1 cellular context compared by ENCODE assay signal in the genomic region with DNA sequence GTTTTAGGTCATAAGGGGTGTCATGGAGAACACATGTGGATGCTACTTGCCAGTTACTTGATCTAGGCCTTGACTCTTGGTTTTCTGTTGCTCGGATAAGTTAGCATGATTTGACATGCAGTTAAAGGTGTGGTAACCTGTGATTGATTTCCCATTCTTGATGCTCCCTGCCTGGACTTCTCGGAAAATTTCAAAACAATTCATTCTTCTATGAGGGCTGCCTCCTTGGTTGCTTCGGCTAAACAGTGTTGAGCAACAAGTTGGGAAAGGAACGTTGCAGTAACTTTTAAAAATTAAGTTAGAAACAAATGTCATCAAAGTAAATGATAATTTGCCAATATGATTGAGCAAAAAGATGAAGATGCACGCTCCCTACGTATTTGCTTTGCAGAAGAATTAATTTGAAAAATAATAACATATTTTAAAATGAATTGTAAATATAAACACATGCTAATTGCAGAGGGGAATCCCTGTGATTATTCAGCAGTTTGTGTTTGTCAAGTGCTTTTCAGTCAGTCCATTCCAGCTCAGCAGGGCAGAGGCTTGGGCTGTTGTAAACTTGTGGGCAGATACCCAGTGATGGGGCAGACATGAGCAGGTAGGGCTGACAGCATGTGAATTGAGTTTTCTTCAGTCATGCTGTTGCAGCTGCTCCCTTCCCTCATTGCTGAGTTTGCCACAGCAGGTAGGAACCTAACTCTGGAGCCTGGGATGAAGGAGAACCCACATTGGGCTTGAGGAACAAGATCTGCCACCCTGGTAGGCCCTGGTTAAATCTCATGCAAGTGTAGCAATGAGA.
TF ChIP-seq lines count a peak whose summit lies in the region.

No MANE protein-coding gene starts in this region.

TF ChIP-seq in WTC11, 78 proteins besides CTCF, POLR2A, EP300 and RAD21 (continued from another document):
- TF ChIP-seq, protein P1, sequence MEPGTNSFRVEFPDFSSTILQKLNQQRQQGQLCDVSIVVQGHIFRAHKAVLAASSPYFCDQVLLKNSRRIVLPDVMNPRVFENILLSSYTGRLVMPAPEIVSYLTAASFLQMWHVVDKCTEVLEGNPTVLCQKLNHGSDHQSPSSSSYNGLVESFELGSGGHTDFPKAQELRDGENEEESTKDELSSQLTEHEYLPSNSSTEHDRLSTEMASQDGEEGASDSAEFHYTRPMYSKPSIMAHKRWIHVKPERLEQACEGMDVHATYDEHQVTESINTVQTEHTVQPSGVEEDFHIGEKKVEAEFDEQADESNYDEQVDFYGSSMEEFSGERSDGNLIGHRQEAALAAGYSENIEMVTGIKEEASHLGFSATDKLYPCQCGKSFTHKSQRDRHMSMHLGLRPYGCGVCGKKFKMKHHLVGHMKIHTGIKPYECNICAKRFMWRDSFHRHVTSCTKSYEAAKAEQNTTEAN (CRISPR knock-in tag; IDR thresholded peaks at IDR 0.05) = no peak
- TF ChIP-seq ZBTB21 (CRISPR knock-in tag; IDR thresholded peaks at IDR 0.05; ENCODE audit: borderline replicate concordance) = no peak
- no peak for TF ChIP-seq SMAD4 (CRISPR knock-in tag; IDR thresholded peaks at IDR 0.05)
- TF ChIP-seq ZNF138 (CRISPR knock-in tag; conservative IDR thresholded peaks at IDR 0.05) = no peak
- TF ChIP-seq ZNF219 (CRISPR knock-in tag; IDR thresholded peaks at IDR 0.05; ENCODE audit: borderline replicate concordance) = no peak
- TF ChIP-seq MXD4 (CRISPR knock-in tag; IDR thresholded peaks at IDR 0.05; ENCODE audit: borderline replicate concordance) = no peak
